In the genomic region with DNA sequence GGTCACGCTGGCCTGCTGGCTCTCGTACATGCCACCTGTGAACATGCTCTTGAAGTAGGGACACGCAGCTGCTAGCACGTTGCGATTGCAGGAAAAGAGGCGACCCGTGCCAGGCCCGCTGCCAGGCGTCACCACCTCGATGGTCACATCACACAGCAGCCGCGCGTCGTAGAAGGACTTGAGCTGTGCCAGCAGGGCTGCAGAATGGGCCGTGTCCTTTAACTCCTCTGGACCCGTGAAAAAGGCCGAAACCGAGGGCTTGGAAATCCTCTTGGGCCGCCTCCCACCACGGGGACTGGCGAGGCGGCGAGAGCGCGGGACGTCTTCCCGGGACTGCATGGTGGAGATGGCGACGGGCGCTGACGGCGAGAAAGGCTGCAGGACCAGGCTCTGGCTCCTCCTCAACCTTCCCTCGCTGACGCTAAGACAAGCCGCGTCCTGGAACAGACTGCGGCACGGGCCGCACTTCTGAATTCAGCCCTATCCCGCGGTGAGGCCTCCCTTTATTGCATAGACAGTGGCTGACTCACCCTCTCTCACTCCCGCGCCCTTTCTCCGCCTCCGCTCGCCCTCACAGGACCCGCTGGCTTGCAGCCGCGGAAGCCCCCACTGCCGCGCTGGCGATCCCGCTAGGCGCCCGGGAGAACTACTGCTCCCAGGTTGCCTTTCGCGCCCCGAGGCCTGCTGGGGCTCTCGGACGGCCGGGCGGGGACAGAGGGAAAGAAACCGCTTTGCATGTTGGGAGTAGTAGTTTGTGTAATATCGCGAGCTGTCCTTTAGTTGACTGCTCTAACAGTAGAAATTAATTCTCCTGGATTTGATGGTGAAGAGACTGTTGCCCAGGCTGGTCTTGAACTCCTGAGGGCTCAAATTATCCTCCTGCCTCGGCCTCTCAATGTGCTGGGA, we compare ENCODE assay signal across 8 cellular contexts. TPM values are rescaled to one million over a fixed set of nuclear protein-coding genes. Genes with fewer than 3 reads are reported as not detected.
DNase-seq lines count a peak whose midpoint lies in the region; ATAC-seq and TF ChIP-seq lines count a peak whose summit lies in the region.

TSS of gene KBTBD7 (minus strand) at position 651 of the 906 bp plus-strand sequence. CDS start at position 339, 312 bp downstream.

- no peaks in the 10 kb centered on the region for H3F3A ChIP-seq in smooth muscle cell (ENCODE audit: low read depth)

- CTCF ChIA-PET in activated B cell treated with CpG ODN at 0.5 μM for 24 hours (lab: Charles Lee): no interaction called here

- H3K36me3 ChIP-seq in smooth muscle cell (ENCODE audit: low read depth): no peaks in the 10 kb centered on the region

- WGBS in smooth muscle cell (ENCODE audit: low lambda C conversion rate): 21% methylated on average over 65 of the region's 66 CpGs

- ATAC-seq in GM19035 (IDR thresholded peaks at IDR 0.05; ENCODE audit: unreplicated experiment) (peak; percentile 96), HG03342 (IDR thresholded peaks at IDR 0.05; ENCODE audit: unreplicated experiment) (peak; percentile 97), activated B cell treated with CpG ODN at 0.5 μM for 24 hours (ENCODE audit: low read depth) (peak; percentile 92)

- peak; percentile 97 for DNase-seq in AG10803 (ENCODE audit: low read depth)
- DNase-seq in NCI-H345 treated with DMSO at 0.1 percent for 48 hours (lab: John Stamatoyannopoulos, UW; ENCODE audit: unreplicated experiment): peak; percentile 58
- peak; percentile 85 for DNase-seq in activated B cell treated with CpG ODN at 0.5 μM for 24 hours
- DNase-seq in caudate nucleus (lab: John Stamatoyannopoulos, UW): peak; percentile 51 to 96 (median 91)
- DNase-seq in immature natural killer cell: peak; percentile 85 to 87 (median 87)
- DNase-seq in smooth muscle cell (lab: John Stamatoyannopoulos, UW; ENCODE audit: unreplicated experiment): peak; percentile 82

- H3K4me1 Mint-ChIP-seq in activated B cell treated with CpG ODN at 0.5 μM for 24 hours: peaks cover 54% of the 10 kb centered on the region
- peaks cover 33 to 53% of the 10 kb centered on the region in 2 donors for H3K4me1 Mint-ChIP-seq in immature natural killer cell

- peak within 1 kb of the TSS; percentile 86 for H3K4me2 ChIP-seq in smooth muscle cell

- POLR2A ChIA-PET in activated B cell treated with CpG ODN at 0.5 μM for 24 hours (lab: Charles Lee): interaction anchor here (0.6 to 2.2 kb wide), 6 partner anchors 57 to 1077 kb away, joined by 3 to 7 read pairs (median 3); partner anchors contain the start of genes AKAP11 and KBTBD6

- H4K20me1 ChIP-seq in smooth muscle cell (ENCODE audit: low read depth): no peaks in the 10 kb centered on the region

- intact Hi-C loops in activated B cell treated with CpG ODN at 0.5 μM for 24 hours (cut with micrococcal nuclease): loop anchor here (1.0 to 10.0 kb wide), 6 partner anchors 28 to 419 kb away; partner anchors contain the start of genes KBTBD6, MRPS31, MTRF1 and WBP4

- H3K4me3 Mint-ChIP-seq in activated B cell treated with CpG ODN at 0.5 μM for 24 hours: peak within 1 kb of the TSS; percentile 93
- H3K4me3 Mint-ChIP-seq in immature natural killer cell: peak within 1 kb of the TSS; percentile 93 to 97 (median 96)

- no peaks in the 10 kb centered on the region for H3K79me2 ChIP-seq in smooth muscle cell (ENCODE audit: low read depth)

- no peak for TF ChIP-seq CTCF in AG10803 (conservative IDR thresholded peaks at IDR 0.05; ENCODE audit: low read length)
- no peak for TF ChIP-seq CTCF in activated B cell treated with CpG ODN at 0.5 μM for 24 hours (IDR thresholded peaks at IDR 0.05)
- no peak for TF ChIP-seq CTCF in smooth muscle cell (IDR thresholded peaks at IDR 0.05; ENCODE audit: borderline replicate concordance, insufficient read depth, poor library complexity, severe bottlenecking)

- H3K9me3 Mint-ChIP-seq in activated B cell treated with CpG ODN at 0.5 μM for 24 hours: peaks cover 3% of the 10 kb centered on the region
- H3K9me3 Mint-ChIP-seq in immature natural killer cell: no peaks in the 10 kb centered on the region

- H2AFZ ChIP-seq in smooth muscle cell (ENCODE audit: low read depth): peak within 1 kb of the TSS; percentile 87

- peaks cover 7% of the 10 kb centered on the region for H3K4me1 ChIP-seq in smooth muscle cell (ENCODE audit: low read depth)

- H3K4me3 ChIP-seq in AG10803 (ENCODE audit: low read length) (peak within 1 kb of the TSS; percentile 71), smooth muscle cell (peak within 1 kb of the TSS; percentile 47)

- H3K27ac ChIP-seq in caudate nucleus (ENCODE audit: low read depth, low read length): peak within 1 kb of the TSS; percentile 85
- H3K27ac ChIP-seq in smooth muscle cell (ENCODE audit: low read depth): peak within 1 kb of the TSS; percentile 77

- H3K9ac ChIP-seq in smooth muscle cell (ENCODE audit: low read depth): peak within 1 kb of the TSS; percentile 57

- H3K27ac Mint-ChIP-seq in activated B cell treated with CpG ODN at 0.5 μM for 24 hours: peak within 1 kb of the TSS; percentile 94
- peak within 1 kb of the TSS; percentile 80 to 95 (median 91) for H3K27ac Mint-ChIP-seq in immature natural killer cell

- no peaks in the 10 kb centered on the region for H3K27me3 ChIP-seq in smooth muscle cell (ENCODE audit: low read depth)

- H3K9me3 ChIP-seq in smooth muscle cell (replicated peaks; ENCODE audit: low read depth): no peaks in the 10 kb centered on the region

- H3K36me3 Mint-ChIP-seq in activated B cell treated with CpG ODN at 0.5 μM for 24 hours (ENCODE audit: low read depth): peaks cover 17% of the 10 kb centered on the region
- H3K36me3 Mint-ChIP-seq in immature natural killer cell: peaks cover 0 to 12% (median 10%) of the 10 kb centered on the region in 3 donors

- H3K27me3 Mint-ChIP-seq in activated B cell treated with CpG ODN at 0.5 μM for 24 hours: no peaks in the 10 kb centered on the region
- peaks cover 2 to 5% (median 2%) of the 10 kb centered on the region in 3 donors for H3K27me3 Mint-ChIP-seq in immature natural killer cell (ENCODE audit: low read depth in 3 of 3)

RNA-seq across cellular contexts. Expression of gene KBTBD7, which starts in this region (rescaled TPM):
- total RNA-seq in activated B cell treated with CpG ODN at 0.5 μM for 24 hours: 5.2 and 6.4 TPM in 2 replicates
- polyA plus RNA-seq in immature natural killer cell: 10 to 100 TPM in 1 of 3 donors, 1 to 10 TPM in 2; 5.1 to 14.8 (median 7.0) TPM
- total RNA-seq in smooth muscle cell: 6.7 and 8.5 TPM in 2 replicates
- 3.9 and 6.9 TPM in 2 replicates for polyA plus RNA-seq in smooth muscle cell

Comparison
In these comparisons a context has a peak if more than half of its experiments do, and no peak if none do; other contexts are left out.
1. Peak in every context shown above with its lines: DNase-seq, ATAC-seq, H3K4me3 ChIP-seq and H3K27ac ChIP-seq.